3 cellular contexts compared by ENCODE assay signal in the genomic region with DNA sequence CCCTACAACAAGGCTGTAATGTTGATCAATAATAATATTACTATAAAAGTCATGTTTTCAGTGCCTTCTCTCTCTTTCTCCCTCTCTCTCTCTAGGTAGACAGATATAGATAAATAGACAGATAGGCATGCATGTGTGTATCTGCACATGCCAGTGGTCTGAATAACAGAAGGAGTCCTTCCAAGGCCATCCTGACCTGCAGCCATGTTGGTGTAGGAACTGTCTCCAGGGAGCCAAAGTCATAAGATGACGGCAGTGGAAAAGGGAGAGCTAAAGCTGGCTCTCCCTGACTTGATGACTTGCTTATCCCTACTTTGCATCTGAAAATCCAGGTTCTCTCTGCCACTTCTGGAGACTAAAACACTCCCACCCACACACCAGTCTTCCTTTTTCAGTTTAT.
"Had no signal": no experiment of that assay in that cellular context is flagged by ENCODE, and none has a peak within 500 bp of the region (broad histone marks: within the 10 kb centered on the region; RNA-seq: fewer than 3 reads in every experiment).

No MANE protein-coding gene starts in this region.

- H3K4me3 ChIP-seq: GM12878 had no signal

- DNase-seq: GDM1, GF-D8 had no signal

- ATAC-seq: GM12878 had no signal
